Comparison of ENCODE assay signal across 22 cellular contexts in the genomic region with DNA sequence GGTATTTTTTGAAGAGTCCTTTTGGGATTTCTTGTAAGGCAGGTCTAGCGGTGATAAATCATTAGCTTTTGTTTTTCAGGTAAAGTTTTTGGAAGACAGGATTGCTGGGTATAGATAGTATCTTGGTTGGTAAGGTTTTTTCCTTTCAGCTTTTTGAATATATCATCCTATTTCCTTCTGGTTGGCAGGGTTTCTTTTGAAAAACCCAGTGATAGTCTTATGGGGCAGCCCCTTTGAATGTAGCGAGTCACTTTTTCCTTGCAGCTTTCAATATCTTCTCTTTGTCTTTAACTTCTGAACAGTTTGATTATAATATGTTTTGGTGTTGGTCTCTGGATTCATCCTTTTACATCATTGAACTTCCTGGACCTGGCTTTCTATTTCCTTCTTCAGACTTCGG. TPM values are rescaled to one million over a fixed set of nuclear protein-coding genes. Genes with fewer than 3 reads are reported as not detected.
DNase-seq lines count a peak whose midpoint lies in the region; ATAC-seq and TF ChIP-seq lines count a peak whose summit lies in the region.
"Had no signal": no experiment of that assay in that cellular context is flagged by ENCODE, and none has a peak within 500 bp of the region (broad histone marks: within the 10 kb centered on the region; RNA-seq: fewer than 3 reads in every experiment).

No MANE protein-coding gene starts in this region.

- no peak overlapping the region for H2BK120ac ChIP-seq in H9 (ENCODE audit: low read depth, low read length, poor library complexity, severe bottlenecking)

- H3K4me2 ChIP-seq in H9 (ENCODE audit: insufficient read depth, insufficient read length, low read length), result no peak overlapping the region
- H3K4me2 ChIP-seq: BLaER1 treated with 17β-estradiol and CSF1 and Interleukin-3, amounts not matched to agents 10 nM and 100 nM had no signal

- no peaks in the 10 kb centered on the region for H3K79me1 ChIP-seq in H9 (ENCODE audit: insufficient read depth, low read depth, low read length, poor library complexity, severe bottlenecking)

- H4K91ac ChIP-seq in H9 (ENCODE audit: insufficient read length, low read depth, low read length), result no peak overlapping the region

- H2AFZ ChIP-seq in H9 (ENCODE audit: low read length), result no peak overlapping the region
- H2AFZ ChIP-seq: GM23248 had no signal

- peak; percentile 71 to 87 for ATAC-seq in activated T-cell treated with anti-CD3 and anti-CD28 coated beads, Interleukin-2, amount 50 U/mL, for 4 hours
- ATAC-seq in stimulated activated naive CD8-positive, alpha-beta T cell treated with anti-CD3 and anti-CD28 coated beads, Interleukin-15, Interleukin-2, amounts not matched to agents 100 U/mL and 50 U/mL, for 24 hours, result peak; percentile 84
- ATAC-seq: CD8-positive, alpha-beta T cell; GM12878; HCT116 had no signal

- DNase-seq in activated T-cell treated with anti-CD3 and anti-CD28 coated beads, Interleukin-2, amount 50 U/mL, for 4 hours, result no peak
- DNase-seq in activated T-cell treated with anti-CD3 and anti-CD28 coated beads, Interleukin-2, amount 50 U/mL, for 1 hour, result no peak
- DNase-seq in H9 (no peak), iPS-NIHi11 (ENCODE audit: low spot score) (no peak), RWPE1 (ENCODE audit: low spot score) (no peak)
- no peak for DNase-seq in stimulated activated naive CD8-positive, alpha-beta T cell treated with anti-CD3 and anti-CD28 coated beads, Interleukin-15, Interleukin-2, amounts not matched to agents 100 U/mL and 50 U/mL, for 24 hours
- DNase-seq: Calu3; CD8-positive, alpha-beta T cell; DMS53; EL; GM23248; IMR-90; NCI-H1436; NCI-H1930; NCI-H226; NCI-H524; NCI-H82 had no signal

- peaks cover 7% of the 10 kb centered on the region for H3K9me3 Mint-ChIP-seq in activated T-cell treated with anti-CD3 and anti-CD28 coated beads, Interleukin-2, amount 50 U/mL, for 4 hours
- no peaks in the 10 kb centered on the region for H3K9me3 Mint-ChIP-seq in H9
- H3K9me3 Mint-ChIP-seq in activated naive CD8-positive, alpha-beta T cell (ENCODE audit: low read depth), result peaks cover 5% of the 10 kb centered on the region

- H3K18ac ChIP-seq in H9 (ENCODE audit: insufficient read length, low read depth, low read length), result no peak overlapping the region

- no peak overlapping the region for H2BK15ac ChIP-seq in H9 (ENCODE audit: low read depth, low read length)

- no peaks in the 10 kb centered on the region for H3K9me3 ChIP-seq in H9 (ENCODE audit: control insufficient read depth, low read depth, low read length)

- H2AK5ac ChIP-seq in H9 (ENCODE audit: insufficient read length, low read length), result no peak overlapping the region

- no peak overlapping the region for H3K4me3 Mint-ChIP-seq in activated T-cell treated with anti-CD3 and anti-CD28 coated beads, Interleukin-2, amount 50 U/mL, for 4 hours
- no peak overlapping the region for H3K4me3 Mint-ChIP-seq in H9
- H3K4me3 Mint-ChIP-seq in activated naive CD8-positive, alpha-beta T cell, result peak overlapping the region; percentile 51
- H3K4me3 Mint-ChIP-seq: CD8-positive, alpha-beta T cell had no signal

- H3K79me2 ChIP-seq in H9 (ENCODE audit: insufficient read depth, low read length), result no peaks in the 10 kb centered on the region

- no peak overlapping the region for H3K56ac ChIP-seq in H9 (ENCODE audit: insufficient read length, low read depth, low read length)

- H3K14ac ChIP-seq in H9 (ENCODE audit: insufficient read depth, low read length), result no peak overlapping the region

- no peak overlapping the region for H3K23ac ChIP-seq in H9 (ENCODE audit: insufficient read length, low read depth, low read length)

- peaks cover 16% of the 10 kb centered on the region for H3K4me1 Mint-ChIP-seq in activated T-cell treated with anti-CD3 and anti-CD28 coated beads, Interleukin-2, amount 50 U/mL, for 4 hours (ENCODE audit: low read depth)
- peaks cover 8 to 23% of the 10 kb centered on the region in 2 experiments; a peak in 3 of 4 replicates for H3K4me1 Mint-ChIP-seq in H9
- H3K4me1 Mint-ChIP-seq in activated naive CD8-positive, alpha-beta T cell (ENCODE audit: low read depth), result peaks cover 20% of the 10 kb centered on the region

- no peak overlapping the region for H2BK5ac ChIP-seq in H9 (ENCODE audit: insufficient read length, low read length)

- no peak for TF ChIP-seq CTCF in H9 (conservative IDR thresholded peaks at IDR 0.05)
- TF ChIP-seq CTCF in RWPE1 (conservative IDR thresholded peaks at IDR 0.05; ENCODE audit: low read depth), result no peak

- no peaks in the 10 kb centered on the region for H3K23me2 ChIP-seq in H9 (ENCODE audit: insufficient read length, low read depth, low read length, poor library complexity, severe bottlenecking)

- no CpG with 5 or more reads among the region's 3 CpGs for whole genome bisulfite sequencing in H9 (ENCODE audit: extremely low coverage, insufficient read length, low lambda C conversion rate)

- no peak overlapping the region for H2BK20ac ChIP-seq in H9 (ENCODE audit: low read depth, low read length, poor library complexity, severe bottlenecking)

- H2BK12ac ChIP-seq in H9 (ENCODE audit: insufficient read length, low read depth, low read length), result no peak overlapping the region

- no peaks in the 10 kb centered on the region for H3K27me3 ChIP-seq in H9 (ENCODE audit: insufficient read depth, low read length)
- H3K27me3 ChIP-seq: BLaER1 treated with 17β-estradiol and CSF1 and Interleukin-3, amounts not matched to agents 10 nM and 100 nM had no signal

- H3K27ac Mint-ChIP-seq in H9, result peak overlapping the region in 2 of 3 experiments; percentile 21 to 69; a peak in 3 of 7 replicates
- H3K27ac Mint-ChIP-seq in activated naive CD8-positive, alpha-beta T cell, result peak overlapping the region; percentile 85
- H3K27ac Mint-ChIP-seq: CD8-positive, alpha-beta T cell had no signal

- no peaks in the 10 kb centered on the region for H4K20me1 ChIP-seq in H9 (ENCODE audit: control insufficient read depth, insufficient read depth, insufficient read length)
- H4K20me1 ChIP-seq: BLaER1 treated with 17β-estradiol and CSF1 and Interleukin-3, amounts not matched to agents 10 nM and 100 nM had no signal

- no peak overlapping the region for H4K5ac ChIP-seq in H9 (ENCODE audit: insufficient read length, low read depth, low read length)

- H3T11ph ChIP-seq in H9 (ENCODE audit: low read length), result no peak overlapping the region

- POLR2A ChIA-PET in RWPE1 (lab: Yijun Ruan, JAX; ENCODE audit: low non-redundant PET), result no interaction called here

- CTCF ChIA-PET in RWPE1 (lab: Yijun Ruan, JAX), result no interaction called here

- H3K27ac ChIP-seq in H9 (ENCODE audit: insufficient read length, low read depth, low read length) (no peak overlapping the region), RWPE1 (no peak overlapping the region)
- H3K27ac ChIP-seq: BLaER1 treated with 17β-estradiol and CSF1 and Interleukin-3, amounts not matched to agents 10 nM and 100 nM; GM23248; HL-60 had no signal

- no peaks in the 10 kb centered on the region for H3K4me1 ChIP-seq in H9 (ENCODE audit: insufficient read depth, low read length)
- H3K4me1 ChIP-seq: BLaER1 treated with 17β-estradiol and CSF1 and Interleukin-3, amounts not matched to agents 10 nM and 100 nM had no signal

- H3K27me3 Mint-ChIP-seq in activated T-cell treated with anti-CD3 and anti-CD28 coated beads, Interleukin-2, amount 50 U/mL, for 4 hours (ENCODE audit: low read depth), result no peaks in the 10 kb centered on the region
- H3K27me3 Mint-ChIP-seq in H9 (ENCODE audit: low read depth), result no peaks in the 10 kb centered on the region; the same call in 1 of the 2 replicates
- no peaks in the 10 kb centered on the region for H3K27me3 Mint-ChIP-seq in activated naive CD8-positive, alpha-beta T cell

- no peak overlapping the region for H3K4ac ChIP-seq in H9 (ENCODE audit: low read depth, low read length)

- H3K9ac ChIP-seq in H9 (ENCODE audit: extremely low read depth, insufficient read length, low read length), result no peak overlapping the region
- H3K9ac ChIP-seq: BLaER1 treated with 17β-estradiol and CSF1 and Interleukin-3, amounts not matched to agents 10 nM and 100 nM; GM23248 had no signal

- no peak overlapping the region for H4K8ac ChIP-seq in H9 (replicated peaks; ENCODE audit: insufficient read length, low read depth, low read length)

- peaks cover 29% of the 10 kb centered on the region for H3K36me3 Mint-ChIP-seq in activated T-cell treated with anti-CD3 and anti-CD28 coated beads, Interleukin-2, amount 50 U/mL, for 4 hours (ENCODE audit: insufficient read depth)
- peaks cover 25 to 47% (median 43%) of the 10 kb centered on the region in 3 experiments for H3K36me3 Mint-ChIP-seq in H9 (ENCODE audit: insufficient read depth in 1 of 3, low read depth in 3 of 3)
- peaks cover 34% of the 10 kb centered on the region for H3K36me3 Mint-ChIP-seq in activated naive CD8-positive, alpha-beta T cell

RNA-seq across cellular contexts. Expression of gene TMX1, which starts 20.2 kb away (rescaled TPM):
- 10 to 100 TPM; 50.7 to 60.5 (median 60.2) TPM for total RNA-seq in activated T-cell treated with anti-CD3 and anti-CD28 coated beads, Interleukin-2, amount 50 U/mL, for 4 hours
- total RNA-seq in H9 (2021), result 83.5 and 87.3 TPM in 2 replicates
